In the genomic region with DNA sequence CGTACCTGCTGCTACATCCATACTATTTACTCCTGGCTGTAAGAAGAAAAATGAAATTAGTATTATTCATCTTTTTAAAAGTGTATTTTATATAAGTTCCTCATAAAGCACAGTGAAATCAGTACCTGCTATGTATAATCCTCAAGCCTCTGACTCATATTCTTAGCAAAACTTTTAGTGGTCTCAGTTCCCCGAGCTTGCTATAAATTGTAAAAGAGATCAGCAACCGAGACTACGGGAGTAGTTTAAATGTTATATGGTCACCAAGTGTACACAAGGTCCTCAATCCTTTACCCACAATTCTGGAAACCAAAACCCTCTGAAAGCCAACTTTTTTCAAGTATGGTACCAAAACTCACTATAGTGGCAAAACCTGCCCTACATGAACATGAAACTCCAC, we compare ENCODE assay signal across 12 cellular contexts. TPM values are rescaled to one million over a fixed set of nuclear protein-coding genes. Genes with fewer than 3 reads are reported as not detected.
A peak's percentile ranks its signal among the peaks of the same experiment; 100 is the strongest.
DNase-seq lines count a peak whose midpoint lies in the region; ATAC-seq and TF ChIP-seq lines count a peak whose summit lies in the region.
"Had no signal": no experiment of that assay in that cellular context is flagged by ENCODE, and none has a peak within 500 bp of the region (broad histone marks: within the 10 kb centered on the region; RNA-seq: fewer than 3 reads in every experiment).

No MANE protein-coding gene starts in this region.

- ATAC-seq in GM19395 (IDR thresholded peaks at IDR 0.05; ENCODE audit: unreplicated experiment) (peak; percentile 93), HG02885 (IDR thresholded peaks at IDR 0.05; ENCODE audit: poor library complexity, unreplicated experiment) (peak; percentile 89), left colon (no peak)

- no peaks in the 10 kb centered on the region for H3K9me3 Mint-ChIP-seq in nephron progenitor cell

- no peak overlapping the region for H3K27ac Mint-ChIP-seq in nephron progenitor cell

- peak overlapping the region; percentile 95 for H3K27ac ChIP-seq in OCI-LY3 (ENCODE audit: low read length)

- intact Hi-C loops in left colon (cut with DNase I, micrococcal nuclease) = no loop called here

- in situ Hi-C loops in GM13977 (cut with MboI; ENCODE audit: low pct_unique_long_range_greater_than_20kb, low sequenced_read_pairs, unreplicated experiment) = no loop called here

- peaks cover 30% of the 10 kb centered on the region for H3K36me3 Mint-ChIP-seq in nephron progenitor cell (ENCODE audit: low read depth)

- H3K4me3 ChIP-seq in OCI-LY3 (ENCODE audit: low read length) = peak overlapping the region; percentile 72
- H3K4me3 ChIP-seq: tibial artery had no signal

- H3K4me3 Mint-ChIP-seq in nephron progenitor cell = no peak overlapping the region

- H3K4me1 Mint-ChIP-seq in nephron progenitor cell = no peaks in the 10 kb centered on the region

- H3K4me2 ChIP-seq in OCI-LY3 (ENCODE audit: low read length) = peak overlapping the region; percentile 95

- H3K4me1 ChIP-seq in OCI-LY3 (ENCODE audit: low read length) = peaks cover 37% of the 10 kb centered on the region

- H3K36me3 ChIP-seq in OCI-LY3 (replicated peaks; ENCODE audit: low read depth, low read length) = peaks cover 17% of the 10 kb centered on the region

- H2AFZ ChIP-seq in OCI-LY3 (ENCODE audit: low read depth, low read length) = no peak overlapping the region

- no peaks in the 10 kb centered on the region for H3K27me3 ChIP-seq in OCI-LY3 (ENCODE audit: low read depth, low read length)
- H3K27me3 ChIP-seq: tibial artery had no signal

- TF ChIP-seq CTCF in GM13977 (IDR thresholded peaks at IDR 0.05; ENCODE audit: extremely low read depth, insufficient read depth, missing control alignments) (no peak), OCI-LY3 (IDR thresholded peaks at IDR 0.05; ENCODE audit: low read depth, low read length) (no peak), nephron progenitor cell (IDR thresholded peaks at IDR 0.05) (no peak)

- DNase-seq in GM13977 (ENCODE audit: low spot score) (peak; percentile 43), left colon (no peak), COR-L47 (lab: John Stamatoyannopoulos, UW) (no peak), NCI-H187 treated with DMSO at 0.1 percent for 48 hours (lab: John Stamatoyannopoulos, UW) (no peak), nephron progenitor cell (no peak)
- DNase-seq: Calu3, NCI-H1436 treated with DMSO at 0.1 percent for 48 hours, SK-N-SH, tibial artery had no signal

- peaks cover 14% of the 10 kb centered on the region; the same call in 1 of the 2 replicates for H4K20me1 ChIP-seq in OCI-LY3 (ENCODE audit: insufficient read depth, low read length)

- no peaks in the 10 kb centered on the region for H3K9me3 ChIP-seq in OCI-LY3 (ENCODE audit: insufficient read depth, low read length)
- H3K9me3 ChIP-seq: SK-N-SH, tibial artery had no signal

- peaks cover 85% of the 10 kb centered on the region for H3K79me2 ChIP-seq in OCI-LY3 (ENCODE audit: low read length)

- no peaks in the 10 kb centered on the region for H3K27me3 Mint-ChIP-seq in nephron progenitor cell (ENCODE audit: low read depth, poor library complexity)

- peak overlapping the region; percentile 59 for H3K9ac ChIP-seq in OCI-LY3 (ENCODE audit: low read length)
- H3K9ac ChIP-seq: SK-N-SH had no signal

RNA-seq across cellular contexts. Expression of a gene that starts 24.2 kb away (rescaled TPM):
- total RNA-seq in left colon = 10 to 100 TPM; 85.4 to 88.9 TPM

RNA-seq across cellular contexts. Expression of a gene that starts 25.4 kb away (rescaled TPM):
- total RNA-seq in left colon = 10 to 100 TPM; 16.0 to 16.5 TPM
